31 cellular contexts compared by ENCODE assay signal in genomic region chr20:26135325-26136110, GRCh38.
DNase-seq lines count a peak whose midpoint lies in the region; TF ChIP-seq lines count a peak whose summit lies in the region.
"Had no signal": no experiment of that assay in that cellular context is flagged by ENCODE, and none has a peak within 500 bp of the region (broad histone marks: within the 10 kb centered on the region; RNA-seq: fewer than 3 reads in every experiment).

No MANE protein-coding gene starts in this region.

- no peaks in the 10 kb centered on the region for H3K27me3 ChIP-seq in Caco-2 (replicated peaks; ENCODE audit: control insufficient read depth, insufficient read depth, low read length)
- H3K27me3 ChIP-seq: esophagus squamous epithelium, heart right ventricle had no signal

- H3K9me3 Mint-ChIP-seq in mesothelial cell of epicardium (no peaks in the 10 kb centered on the region), Caco-2 (ENCODE audit: unreplicated experiment) (no peaks in the 10 kb centered on the region)
- H3K9me3 Mint-ChIP-seq: type B pancreatic cell had no signal

- in situ Hi-C loops in Caki2 (cut with HindIII; ENCODE audit: low pct_unique_long_range_greater_than_20kb, low sequenced_read_pairs) (no loop called here), SK-MEL-5 (cut with HindIII; ENCODE audit: low pct_unique_long_range_greater_than_20kb, low sequenced_read_pairs) (no loop called here)

- peaks cover 14% of the 10 kb centered on the region for H3K27me3 Mint-ChIP-seq in mesothelial cell of epicardium (ENCODE audit: low read depth)
- peaks cover 16% of the 10 kb centered on the region for H3K27me3 Mint-ChIP-seq in Caco-2 (ENCODE audit: insufficient read depth, unreplicated experiment)
- H3K27me3 Mint-ChIP-seq: dendritic cell treated with granulocyte-macrophage colony-stimulating factor and Interleukin-4, amounts not matched to agents 40 ng/mL and 50 ng/mL, for 4 days had no signal

- no peaks in the 10 kb centered on the region for H3K9me3 ChIP-seq in Caco-2
- H3K9me3 ChIP-seq: esophagus squamous epithelium, heart right ventricle had no signal

- DNase-seq in Caki2 (ENCODE audit: low read depth) (peak; percentile 2), NCI-H1092 treated with DMSO at 0.1 percent for 48 hours (lab: John Stamatoyannopoulos, UW) (peak; percentile 90), NCI-H510A treated with DMSO at 0.1 percent for 48 hours (lab: John Stamatoyannopoulos, UW) (peak; percentile 99), SK-MEL-5 (ENCODE audit: low read depth, low spot score) (peak; percentile 2), mesothelial cell of epicardium (ENCODE audit: low spot score in 2 of 2, unreplicated experiment in 2 of 2) (no peak), occipital lobe (lab: John Stamatoyannopoulos, UW) (no peak), Caco-2 (no peak), epidermal melanocyte (ENCODE audit: insufficient read length, low spot score) (no peak)
- DNase-seq: activated CD4-positive, alpha-beta T cell treated with anti-CD3 and anti-CD28 coated beads for 4 hours; activated CD8-positive, alpha-beta memory T cell treated with anti-CD3 and anti-CD28 coated beads for 24 hours; activated effector memory CD4-positive, alpha-beta T cell treated with anti-CD3 and anti-CD28 coated beads, Interleukin-2, amount 50 U/mL, for 16 hours; activated T-cell treated with anti-CD3 and anti-CD28 coated beads, Interleukin-2, amount 50 U/mL, for 1 hour; AML-193; caudate nucleus; CD4-positive, alpha-beta memory T cell; endodermal cell; esophagus squamous epithelium; foreskin melanocyte; GDM1; heart right ventricle; KBM-7; MM.1S; NCI-H146; NK-92 treated with Interleukin-12 subunit alpha and Interleukin-12 subunit beta, amount 100 ng/mL, for 24 hours; PC-3; SIG-M5; stimulated activated CD4-positive, alpha-beta T cell treated with anti-CD3 and anti-CD28 coated beads, Interleukin-2, amount 100 ng/mL, for 24 hours; T-helper 1 cell had no signal

- H3K4me3 Mint-ChIP-seq in mesothelial cell of epicardium (no peak overlapping the region), Caco-2 (ENCODE audit: unreplicated experiment) (no peak overlapping the region)
- H3K4me3 Mint-ChIP-seq: CD4-positive, alpha-beta memory T cell; dendritic cell treated with granulocyte-macrophage colony-stimulating factor and Interleukin-4, amounts not matched to agents 40 ng/mL and 50 ng/mL, for 4 days; endodermal cell; type B pancreatic cell had no signal

- no TSS peak for BruUV-seq in Caco-2 (replicated peaks; lab: Mats Ljungman, UMichigan)

- no peak for TF ChIP-seq CTCF in mesothelial cell of epicardium (IDR thresholded peaks at IDR 0.05; ENCODE audit: unreplicated experiment)
- no peak for TF ChIP-seq CTCF in Caco-2 (IDR thresholded peaks at IDR 0.05; ENCODE audit: insufficient read depth in 1 of 2, low read depth in 1 of 2, low read length in 1 of 2, severe bottlenecking in 1 of 2, unreplicated experiment in 1 of 2)

- no peaks in the 10 kb centered on the region for H3K36me3 ChIP-seq in Caco-2 (ENCODE audit: control insufficient read depth, insufficient read depth, low read length)
- H3K36me3 ChIP-seq: esophagus squamous epithelium, heart right ventricle had no signal

- H3K4me1 ChIP-seq in Caco-2, result no peaks in the 10 kb centered on the region
- H3K4me1 ChIP-seq: esophagus squamous epithelium, heart right ventricle, parathyroid adenoma had no signal

- H3K36me3 Mint-ChIP-seq in mesothelial cell of epicardium (no peaks in the 10 kb centered on the region), Caco-2 (ENCODE audit: insufficient read depth, unreplicated experiment) (no peaks in the 10 kb centered on the region)
- H3K36me3 Mint-ChIP-seq: CD4-positive, alpha-beta memory T cell; type B pancreatic cell had no signal

- H3K4me3 ChIP-seq in Caco-2 (ENCODE audit: low read depth, low read length), result no peak overlapping the region
- H3K4me3 ChIP-seq: esophagus squamous epithelium, heart right ventricle had no signal

- intact Hi-C loops in Caco-2 (cut with micrococcal nuclease; ENCODE audit: unreplicated experiment), result no loop called here

- CTCF ChIA-PET in Caco-2 (lab: Charles Lee), result no interaction called here

- no peak overlapping the region for H3K27ac Mint-ChIP-seq in mesothelial cell of epicardium
- no peak overlapping the region for H3K27ac Mint-ChIP-seq in Caco-2 (ENCODE audit: unreplicated experiment)
- H3K27ac Mint-ChIP-seq: CD4-positive, alpha-beta memory T cell; dendritic cell treated with granulocyte-macrophage colony-stimulating factor and Interleukin-4, amounts not matched to agents 40 ng/mL and 50 ng/mL, for 4 days; endodermal cell; type B pancreatic cell had no signal

- POLR2A ChIA-PET in Caco-2 (lab: Charles Lee), result no interaction called here

- no peaks in the 10 kb centered on the region for H3K4me1 Mint-ChIP-seq in mesothelial cell of epicardium
- H3K4me1 Mint-ChIP-seq in Caco-2 (ENCODE audit: low read depth, unreplicated experiment), result no peaks in the 10 kb centered on the region
- H3K4me1 Mint-ChIP-seq: CD4-positive, alpha-beta memory T cell; endodermal cell had no signal

Comparison
In these comparisons a context has a peak if more than half of its experiments do, and no peak if none do; other contexts are left out.
1. DNase-seq: peak in Caki2 (single experiment), NCI-H1092 treated with DMSO at 0.1 percent for 48 hours (single experiment), NCI-H510A treated with DMSO at 0.1 percent for 48 hours (single experiment) and SK-MEL-5 (single experiment); none in mesothelial cell of epicardium (0 of 2), occipital lobe (single experiment), Caco-2 (0 of 2) and epidermal melanocyte (single experiment).